ENCODE assay signal across 14 cellular contexts in genomic region chr12:26572131-26572530, GRCh38.
"Had no signal": no experiment of that assay in that cellular context is flagged by ENCODE, and none has a peak within 500 bp of the region (broad histone marks: within the 10 kb centered on the region; RNA-seq: fewer than 3 reads in every experiment).

No MANE protein-coding gene starts in this region.

- H3K4me1 ChIP-seq: ascending aorta, left lung had no signal

- DNase-seq: activated CD4-positive, alpha-beta T cell treated with anti-CD3 and anti-CD28 coated beads for 1 hour; activated CD4-positive, alpha-beta T cell treated with anti-CD3 and anti-CD28 coated beads, Interleukin-2, amount 50 U/mL, for 1 hour; activated CD8-positive, alpha-beta T cell treated with anti-CD3 and anti-CD28 coated beads, Interleukin-2, amount 10 ng/mL, durations not matched to agents 7 days and 5 days; dorsolateral prefrontal cortex; left lung; naive B cell; occipital lobe; posterior cingulate gyrus; stimulated activated naive CD4-positive, alpha-beta T cell; T-helper 1 cell had no signal

- H3K9me3 ChIP-seq: ascending aorta, left lung had no signal

- H3K4me3 ChIP-seq: ascending aorta, dorsolateral prefrontal cortex, left lung had no signal

- H3K27ac ChIP-seq: ascending aorta, left lung had no signal

- H3K27me3 ChIP-seq: ascending aorta, dorsolateral prefrontal cortex, left lung had no signal

- ATAC-seq: activated CD8-positive, alpha-beta T cell treated with anti-CD3 and anti-CD28 coated beads, Interleukin-2, amount 10 ng/mL, durations not matched to agents 7 days and 5 days; activated naive CD4-positive, alpha-beta T cell treated with anti-CD3 and anti-CD28 coated beads, Interleukin-2, amount 50 U/mL, for 72 hours; activated T-helper 17 cell treated with anti-CD3 and anti-CD28 coated beads, Interleukin-2, amount 50 U/mL, for 72 hours; left lung; sciatic nerve had no signal

- H3K36me3 ChIP-seq: ascending aorta had no signal
